ENCODE assay signal across 19 cellular contexts in genomic region chr5:124252751-124253146, GRCh38.
"Had no signal": no experiment of that assay in that cellular context is flagged by ENCODE, and none has a peak within 500 bp of the region (broad histone marks: within the 10 kb centered on the region; RNA-seq: fewer than 3 reads in every experiment).

No MANE protein-coding gene starts in this region.

- H3K27ac ChIP-seq: epithelial cell of prostate, foreskin keratinocyte, hepatocyte, left ventricle myocardium inferior, thoracic aorta, vagina had no signal

- ATAC-seq: activated CD4-positive, alpha-beta T cell treated with anti-CD3 and anti-CD28 coated beads for 36 hours; foreskin keratinocyte; sciatic nerve; stimulated activated memory B cell treated with anti-CD40 and anti-IgM and Interleukin-4, amounts not matched to agents 10 μg/mL and 1 μg/mL and 100 μg/mL, for 72 hours had no signal

- H3K4me2 ChIP-seq: hepatocyte had no signal

- H3K36me3 ChIP-seq: left ventricle myocardium inferior, thoracic aorta, vagina had no signal

- H2AFZ ChIP-seq: hepatocyte had no signal

- DNase-seq: activated B cell treated with CpG ODN at 0.5 μM for 24 hours; activated CD4-positive, alpha-beta T cell treated with anti-CD3 and anti-CD28 coated beads for 36 hours; activated CD4-positive, alpha-beta T cell treated with anti-CD3 and anti-CD28 coated beads, Interleukin-2, amount 50 U/mL, for 48 hours; activated gamma-delta T cell; activated T-cell treated with anti-CD3 and anti-CD28 coated beads, Interleukin-2, amount 50 U/mL, for 48 hours; cerebellar nuclear complex; cortex of kidney; foreskin keratinocyte; immature natural killer cell; left ventricle myocardium inferior; small intestine; stimulated activated CD4-positive, alpha-beta T cell treated with anti-CD3 and anti-CD28 coated beads, Interleukin-2, amount 100 ng/mL, for 24 hours; T1000 had no signal

- H3K79me2 ChIP-seq: hepatocyte had no signal

- H3K9me3 ChIP-seq: thoracic aorta, vagina had no signal

- H3K4me1 ChIP-seq: foreskin keratinocyte, vagina had no signal

- H3K27me3 ChIP-seq: foreskin keratinocyte, hepatocyte, vagina had no signal

- H3K4me3 ChIP-seq: hepatocyte, left ventricle myocardium inferior, thoracic aorta, vagina had no signal
